ENCODE assay signal across 28 cellular contexts in genomic region chr5:54794437-54794970, GRCh38.
DNase-seq lines count a peak whose midpoint lies in the region; ATAC-seq and TF ChIP-seq lines count a peak whose summit lies in the region.
"Had no signal": no experiment of that assay in that cellular context is flagged by ENCODE, and none has a peak within 500 bp of the region (broad histone marks: within the 10 kb centered on the region; RNA-seq: fewer than 3 reads in every experiment).

No MANE protein-coding gene starts in this region.

- DNase-seq in natural killer cell treated with Interleukin-12 subunit alpha and Interleukin-12 subunit beta and Interleukin-15 and Interleukin-18, amount 100 ng/mL, for 72 hours (ENCODE audit: low spot score), result no peak
- DNase-seq in natural killer cell (no peak), hepatocyte (ENCODE audit: low spot score) (no peak), gastrocnemius medialis (no peak), left lung (no peak), SK-N-DZ (ENCODE audit: low spot score) (no peak)
- no peak for DNase-seq in activated CD4-positive, alpha-beta memory T cell treated with anti-CD3 and anti-CD28 coated beads for 36 hours
- DNase-seq in stimulated activated CD4-positive, alpha-beta T cell treated with anti-CD3 and anti-CD28 coated beads, Interleukin-4, amount 100 ng/mL, for 24 hours, result no peak
- DNase-seq: activated B cell treated with CpG ODN at 0.5 μM for 24 hours; activated effector memory CD4-positive, alpha-beta T cell treated with anti-CD3 and anti-CD28 coated beads, Interleukin-2, amount 50 U/mL, for 16 hours; amygdala; C1 segment of cervical spinal cord; effector memory CD8-positive, alpha-beta T cell; foreskin keratinocyte; GM23248; KG1; left colon; NCI-H2171; NCI-H524 treated with DMSO at 0.1 percent for 48 hours; occipital lobe; SK-N-SH; small intestine; stimulated activated CD4-positive, alpha-beta T cell treated with anti-CD3 and anti-CD28 coated beads, Interleukin-1b, Interleukin-23, amount 100 ng/mL, for 48 hours; thyroid gland had no signal

- H3K27ac ChIP-seq in hepatocyte, result peak overlapping the region; percentile 44
- H3K27ac ChIP-seq in gastrocnemius medialis, result no peak overlapping the region
- no peak overlapping the region for H3K27ac ChIP-seq in left lung
- H3K27ac ChIP-seq: foreskin keratinocyte, GM23248, RWPE1, thyroid gland had no signal

- no peaks in the 10 kb centered on the region for H3K36me3 ChIP-seq in hepatocyte (replicated peaks; ENCODE audit: insufficient read depth, low read depth)
- H3K36me3 ChIP-seq in gastrocnemius medialis, result no peaks in the 10 kb centered on the region
- no peaks in the 10 kb centered on the region for H3K36me3 ChIP-seq in left lung
- H3K36me3 ChIP-seq: thyroid gland had no signal

- peaks cover 4% of the 10 kb centered on the region for H3K9me3 Mint-ChIP-seq in natural killer cell treated with Interleukin-12 subunit alpha and Interleukin-12 subunit beta and Interleukin-15 and Interleukin-18, amount 100 ng/mL, for 72 hours
- H3K9me3 Mint-ChIP-seq in natural killer cell, result no peaks in the 10 kb centered on the region
- no peaks in the 10 kb centered on the region for H3K9me3 Mint-ChIP-seq in activated CD4-positive, alpha-beta memory T cell treated with anti-CD3 and anti-CD28 coated beads for 36 hours
- H3K9me3 Mint-ChIP-seq: activated B cell treated with CpG ODN at 0.5 μM for 24 hours; effector memory CD8-positive, alpha-beta T cell; memory B cell had no signal

- CTCF ChIA-PET in activated CD4-positive, alpha-beta memory T cell treated with anti-CD3 and anti-CD28 coated beads for 36 hours (lab: Charles Lee), result interaction anchor here (1.3 kb wide), 1 partner anchor 51 kb away, joined by 7 read pairs; no protein-coding TSS in a partner anchor

- H3K4me3 ChIP-seq in hepatocyte, result no peak overlapping the region
- H3K4me3 ChIP-seq in gastrocnemius medialis, result no peak overlapping the region
- H3K4me3 ChIP-seq in left lung, result no peak overlapping the region
- H3K4me3 ChIP-seq: coronary artery, GM12878, GM23248, thyroid gland had no signal

- no peaks in the 10 kb centered on the region for H3K9me3 ChIP-seq in hepatocyte (ENCODE audit: low read depth)
- no peaks in the 10 kb centered on the region for H3K9me3 ChIP-seq in gastrocnemius medialis
- H3K9me3 ChIP-seq in left lung, result no peaks in the 10 kb centered on the region
- H3K9me3 ChIP-seq: SK-N-SH, thyroid gland had no signal

- H4K20me1 ChIP-seq in hepatocyte (ENCODE audit: insufficient read depth, poor library complexity, severe bottlenecking), result no peaks in the 10 kb centered on the region

- no peak overlapping the region for H2AFZ ChIP-seq in hepatocyte
- H2AFZ ChIP-seq: GM23248 had no signal

- H3K9me2 ChIP-seq in hepatocyte (replicated peaks; ENCODE audit: insufficient read depth), result no peaks in the 10 kb centered on the region
- H3K9me2 ChIP-seq: SK-N-SH had no signal

- H3K4me2 ChIP-seq in hepatocyte, result no peak overlapping the region
- H3K4me2 ChIP-seq: SK-N-SH had no signal

- H3K36me3 Mint-ChIP-seq in natural killer cell treated with Interleukin-12 subunit alpha and Interleukin-12 subunit beta and Interleukin-15 and Interleukin-18, amount 100 ng/mL, for 72 hours, result peaks cover 5% of the 10 kb centered on the region
- no peaks in the 10 kb centered on the region for H3K36me3 Mint-ChIP-seq in natural killer cell
- no peaks in the 10 kb centered on the region for H3K36me3 Mint-ChIP-seq in activated CD4-positive, alpha-beta memory T cell treated with anti-CD3 and anti-CD28 coated beads for 36 hours
- H3K36me3 Mint-ChIP-seq: memory B cell had no signal

- peak in 1 of 2 donors; percentile 46 for ATAC-seq in natural killer cell treated with Interleukin-12 subunit alpha and Interleukin-12 subunit beta and Interleukin-15 and Interleukin-18, amount 100 ng/mL, for 72 hours
- ATAC-seq in natural killer cell (no peak), gastrocnemius medialis (no peak), left lung (no peak)
- ATAC-seq: effector memory CD8-positive, alpha-beta T cell; foreskin keratinocyte; GM12878; left colon had no signal

- intact Hi-C loops in natural killer cell (cut with micrococcal nuclease), result no loop called here
- intact Hi-C loops in activated CD4-positive, alpha-beta memory T cell treated with anti-CD3 and anti-CD28 coated beads for 36 hours (cut with micrococcal nuclease), result loop anchor here (1.0 to 2.0 kb wide), 2 partner anchors 76 to 184 kb away; no protein-coding TSS in a partner anchor
- intact Hi-C loops in gastrocnemius medialis (cut with DNase I; ENCODE audit: low total_unique reads), result no loop called here
- intact Hi-C loops in left lung (cut with DNase I), result no loop called here

- H3K79me2 ChIP-seq in hepatocyte, result no peaks in the 10 kb centered on the region

- TF ChIP-seq CTCF in natural killer cell (IDR thresholded peaks at IDR 0.05) (no peak), hepatocyte (IDR thresholded peaks at IDR 0.05; ENCODE audit: poor library complexity) (no peak), gastrocnemius medialis (IDR thresholded peaks at IDR 0.05 in 4 of 5, conservative IDR thresholded peaks at IDR 0.05 in 1 of 5) (no peak), left lung (IDR thresholded peaks at IDR 0.05) (no peak)

- peak overlapping the region in 1 of 2 donors; percentile 45 for H3K27ac Mint-ChIP-seq in natural killer cell treated with Interleukin-12 subunit alpha and Interleukin-12 subunit beta and Interleukin-15 and Interleukin-18, amount 100 ng/mL, for 72 hours
- no peak overlapping the region for H3K27ac Mint-ChIP-seq in natural killer cell
- H3K27ac Mint-ChIP-seq in activated CD4-positive, alpha-beta memory T cell treated with anti-CD3 and anti-CD28 coated beads for 36 hours, result peak overlapping the region; percentile 42
- H3K27ac Mint-ChIP-seq: memory B cell had no signal

- H3K4me3 Mint-ChIP-seq in natural killer cell treated with Interleukin-12 subunit alpha and Interleukin-12 subunit beta and Interleukin-15 and Interleukin-18, amount 100 ng/mL, for 72 hours, result peak overlapping the region; percentile 22
- H3K4me3 Mint-ChIP-seq in natural killer cell, result no peak overlapping the region
- H3K4me3 Mint-ChIP-seq in activated CD4-positive, alpha-beta memory T cell treated with anti-CD3 and anti-CD28 coated beads for 36 hours, result no peak overlapping the region
- H3K4me3 Mint-ChIP-seq: activated B cell treated with CpG ODN at 0.5 μM for 24 hours; effector memory CD8-positive, alpha-beta T cell; memory B cell had no signal

- POLR2A ChIA-PET in activated CD4-positive, alpha-beta memory T cell treated with anti-CD3 and anti-CD28 coated beads for 36 hours (lab: Charles Lee), result interaction anchor here (1.0 to 1.5 kb wide), 2 partner anchors 184 to 275 kb away, joined by 3 to 5 read pairs; no protein-coding TSS in a partner anchor

- 93% methylated on average over 6 of the region's 6 CpGs for WGBS in hepatocyte (ENCODE audit: low lambda C conversion rate, missing lambda C conversion rate)

- in situ Hi-C loops in gastrocnemius medialis (cut with MboI; ENCODE audit: low sequenced_read_pairs in 4 of 4), result loop anchor here in 1 of 4 donors (25.0 kb wide), 1 partner anchor 107 kb away; no protein-coding TSS in a partner anchor

- H3K4me1 ChIP-seq in hepatocyte (ENCODE audit: insufficient read depth) (no peaks in the 10 kb centered on the region), gastrocnemius medialis (no peaks in the 10 kb centered on the region), left lung (no peaks in the 10 kb centered on the region)
- H3K4me1 ChIP-seq: foreskin keratinocyte, thyroid gland had no signal

- H3K27me3 ChIP-seq in hepatocyte, result no peaks in the 10 kb centered on the region
- H3K27me3 ChIP-seq in gastrocnemius medialis, result no peaks in the 10 kb centered on the region
- no peaks in the 10 kb centered on the region for H3K27me3 ChIP-seq in left lung
- H3K27me3 ChIP-seq: thyroid gland had no signal

- H3K27me3 Mint-ChIP-seq in natural killer cell treated with Interleukin-12 subunit alpha and Interleukin-12 subunit beta and Interleukin-15 and Interleukin-18, amount 100 ng/mL, for 72 hours, result peaks cover 8 to 12% of the 10 kb centered on the region in 2 donors
- peaks cover 0 to 18% of the 10 kb centered on the region in 2 donors for H3K27me3 Mint-ChIP-seq in natural killer cell (ENCODE audit: low read depth in 2 of 2)
- peaks cover 8% of the 10 kb centered on the region for H3K27me3 Mint-ChIP-seq in activated CD4-positive, alpha-beta memory T cell treated with anti-CD3 and anti-CD28 coated beads for 36 hours
- H3K27me3 Mint-ChIP-seq: activated B cell treated with CpG ODN at 0.5 μM for 24 hours, memory B cell had no signal

- H3K4me1 Mint-ChIP-seq in natural killer cell treated with Interleukin-12 subunit alpha and Interleukin-12 subunit beta and Interleukin-15 and Interleukin-18, amount 100 ng/mL, for 72 hours (ENCODE audit: low read depth in 2 of 2), result peaks cover 15 to 22% of the 10 kb centered on the region in 2 donors
- H3K4me1 Mint-ChIP-seq in natural killer cell, result peaks cover 21% of the 10 kb centered on the region in 2 donors
- peaks cover 18% of the 10 kb centered on the region for H3K4me1 Mint-ChIP-seq in activated CD4-positive, alpha-beta memory T cell treated with anti-CD3 and anti-CD28 coated beads for 36 hours (ENCODE audit: low read depth)

- no peak for TF ChIP-seq POLR2A in gastrocnemius medialis (IDR thresholded peaks at IDR 0.05)
